In genomic region chr19:27792576-27793127, GRCh38 we compare ENCODE assay signal across 8 cellular contexts.
DNase-seq lines count a peak whose midpoint lies in the region; ATAC-seq and TF ChIP-seq lines count a peak whose summit lies in the region.

No MANE protein-coding gene starts in this region.

- H3K27me3 ChIP-seq in BJ (ENCODE audit: control insufficient read depth, insufficient read depth, low read length) (no peaks in the 10 kb centered on the region), Karpas-422 (ENCODE audit: low read length) (no peaks in the 10 kb centered on the region), duodenal mucosa (ENCODE audit: control insufficient read depth in 1 of 2, insufficient read depth in 2 of 2, low read length in 2 of 2) (no peaks in the 10 kb centered on the region)

- H3K4me2 ChIP-seq in Karpas-422 (ENCODE audit: low read depth, low read length, poor library complexity, severe bottlenecking), result peak overlapping the region; percentile 91

- peaks cover 27% of the 10 kb centered on the region for H3K36me3 Mint-ChIP-seq in nephron (ENCODE audit: low read depth)

- POLR2A ChIA-PET in BJ (lab: Charles Lee), result no interaction called here

- H3K9me3 ChIP-seq in Karpas-422 (ENCODE audit: low read length) (peaks cover 9% of the 10 kb centered on the region; the same call in 1 of the 2 replicates), duodenal mucosa (ENCODE audit: control insufficient read depth in 1 of 2, low read length in 2 of 2) (peaks cover 0 to under 1% of the 10 kb centered on the region in 2 donors)

- no peaks in the 10 kb centered on the region for H3K27me3 Mint-ChIP-seq in nephron (ENCODE audit: low read depth)

- peaks cover 20% of the 10 kb centered on the region for H3K4me1 Mint-ChIP-seq in nephron

- ATAC-seq in HG02588 (IDR thresholded peaks at IDR 0.05; ENCODE audit: unreplicated experiment), result no peak

- peak overlapping the region; percentile 65 to 90 (median 77) for H3K27ac Mint-ChIP-seq in nephron

- H3K27ac ChIP-seq in Karpas-422 (ENCODE audit: low read length), result peak overlapping the region; percentile 87
- no peak overlapping the region for H3K27ac ChIP-seq in duodenal mucosa (ENCODE audit: low read depth, low read length)
- H3K27ac ChIP-seq in caudate nucleus (ENCODE audit: low read depth, low read length), result no peak overlapping the region

- H3K79me2 ChIP-seq in Karpas-422 (ENCODE audit: low read length), result peaks cover 82% of the 10 kb centered on the region

- DNase-seq in BJ (ENCODE audit: low read depth) (no peak), Karpas-422 (no peak), RPMI8226 (no peak), caudate nucleus (lab: John Stamatoyannopoulos, UW) (no peak)
- no peak for DNase-seq in activated CD8-positive, alpha-beta memory T cell treated with anti-CD3 and anti-CD28 coated beads, Interleukin-2, amount 50 U/mL, for 4 hours

- TF ChIP-seq CTCF in BJ (IDR thresholded peaks at IDR 0.05; ENCODE audit: insufficient read depth, low read depth, low read length), result no peak
- no peak for TF ChIP-seq CTCF in nephron (IDR thresholded peaks at IDR 0.05; ENCODE audit: unreplicated experiment in 3 of 3)

- H3K36me3 ChIP-seq in BJ (ENCODE audit: control insufficient read depth, insufficient read depth, low read length), result no peaks in the 10 kb centered on the region
- H3K36me3 ChIP-seq in Karpas-422 (ENCODE audit: insufficient read depth, low read length), result peaks cover 43% of the 10 kb centered on the region
- H3K36me3 ChIP-seq in duodenal mucosa (ENCODE audit: control insufficient read depth in 1 of 2, insufficient read depth in 2 of 2, low read length in 2 of 2), result peaks cover 0 to under 1% of the 10 kb centered on the region in 2 donors

- CTCF ChIA-PET in BJ (lab: Yijun Ruan, JAX), result interaction anchor here (1.0 kb wide), 1 partner anchor 15 kb away, joined by 3 read pairs; no protein-coding TSS in a partner anchor

- no peaks in the 10 kb centered on the region for H3K9me2 ChIP-seq in Karpas-422 (replicated peaks; ENCODE audit: insufficient read depth, low read length)

- H3K4me3 Mint-ChIP-seq in nephron, result peak overlapping the region; percentile 92 to 95 (median 93)

- H3K4me1 ChIP-seq in Karpas-422 (ENCODE audit: low read length) (peaks cover 17% of the 10 kb centered on the region), duodenal mucosa (ENCODE audit: control insufficient read depth in 1 of 2, insufficient read depth in 2 of 2, low read length in 2 of 2) (peaks cover 10 to 15% of the 10 kb centered on the region in 2 donors)

- H4K20me1 ChIP-seq in Karpas-422 (ENCODE audit: insufficient read depth, low read depth, low read length), result peaks cover 3% of the 10 kb centered on the region; the same call in 1 of the 2 replicates

- H3K9me3 Mint-ChIP-seq in nephron, result peaks cover 15% of the 10 kb centered on the region

- H3K4me3 ChIP-seq in BJ (ENCODE audit: low read depth, low read length) (peak overlapping the region; percentile 61), Karpas-422 (ENCODE audit: low read length) (peak overlapping the region; percentile 82), duodenal mucosa (ENCODE audit: low read depth in 1 of 2, low read length in 2 of 2) (peak overlapping the region; percentile 87 to 100)

- H3K9ac ChIP-seq in Karpas-422 (ENCODE audit: low read length) (peak overlapping the region; percentile 90), duodenal mucosa (ENCODE audit: low read depth in 1 of 2, low read length in 2 of 2) (peak overlapping the region; percentile 80 to 96)

- H2AFZ ChIP-seq in Karpas-422 (ENCODE audit: low read length), result 0 out of 2 replicates have a peak overlapping the region, but pooled peaks have one; percentile 44
